14 cellular contexts compared by ENCODE assay signal in genomic region chr5:150612405-150612804, GRCh38. TPM values are rescaled to one million over a fixed set of nuclear protein-coding genes. Genes with fewer than 3 reads are reported as not detected.
A peak's percentile ranks its signal among the peaks of the same experiment; 100 is the strongest.
DNase-seq lines count a peak whose midpoint lies in the region; ATAC-seq and TF ChIP-seq lines count a peak whose summit lies in the region.
"Had no signal": no experiment of that assay in that cellular context is flagged by ENCODE, and none has a peak within 500 bp of the region (broad histone marks: within the 10 kb centered on the region; RNA-seq: fewer than 3 reads in every experiment).

No MANE protein-coding gene starts in this region.

- H3K4me1 Mint-ChIP-seq in activated naive CD4-positive, alpha-beta T cell treated with anti-CD3 and anti-CD28 coated beads, Interleukin-2, amount 10 ng/mL, durations not matched to agents 7 days and 5 days: peaks cover 2% of the 10 kb centered on the region

- intact Hi-C loops in body of pancreas (cut with DNase I) (no loop called here), left ventricle myocardium inferior (cut with micrococcal nuclease) (no loop called here), stomach (cut with DNase I; ENCODE audit: low total_unique reads) (no loop called here)

- TF ChIP-seq CTCF in body of pancreas (IDR thresholded peaks at IDR 0.05) (no peak), left ventricle myocardium inferior (IDR thresholded peaks at IDR 0.05; ENCODE audit: borderline replicate concordance) (no peak), stomach (IDR thresholded peaks at IDR 0.05) (no peak)

- no peaks in the 10 kb centered on the region for H3K36me3 ChIP-seq in body of pancreas (replicated peaks in 1 of 2; ENCODE audit: insufficient read depth in 1 of 2, low read depth in 2 of 2)
- no peaks in the 10 kb centered on the region for H3K36me3 ChIP-seq in left ventricle myocardium inferior
- no peaks in the 10 kb centered on the region for H3K36me3 ChIP-seq in stomach

- H3K4me3 ChIP-seq in body of pancreas (no peak overlapping the region), left ventricle myocardium inferior (peak overlapping the region; percentile 9), stomach (no peak overlapping the region)

- DNase-seq in NCI-H146 treated with DMSO at 0.1 percent for 48 hours (lab: John Stamatoyannopoulos, UW; ENCODE audit: unreplicated experiment) (peak; percentile 26), body of pancreas (no peak), left ventricle myocardium inferior (no peak), stomach (no peak), D341Med (ENCODE audit: low spot score) (no peak)
- no peak for DNase-seq in activated naive CD4-positive, alpha-beta T cell treated with anti-CD3 and anti-CD28 coated beads, Interleukin-2, amount 10 ng/mL, durations not matched to agents 7 days and 5 days
- DNase-seq: COR-L47, NCI-H1092 treated with DMSO at 0.1 percent for 48 hours had no signal

- no peaks in the 10 kb centered on the region for H3K9me3 Mint-ChIP-seq in activated naive CD4-positive, alpha-beta T cell treated with anti-CD3 and anti-CD28 coated beads, Interleukin-2, amount 10 ng/mL, durations not matched to agents 7 days and 5 days
- H3K9me3 Mint-ChIP-seq: stimulated activated naive CD8-positive, alpha-beta T cell treated with anti-CD3 and anti-CD28 coated beads, Interleukin-15, Interleukin-2, amounts not matched to agents 100 ng/mL and 50 ng/mL, for 24 hours; T-helper 2 cell treated with Interferon-gamma antibody and Interleukin-4, amounts not matched to agents 5 μg/mL and 100 μg/mL, for 36 hours had no signal

- H3K9me3 ChIP-seq in body of pancreas (no peaks in the 10 kb centered on the region), left ventricle myocardium inferior (replicated peaks) (no peaks in the 10 kb centered on the region), stomach (no peaks in the 10 kb centered on the region)

- TF ChIP-seq EP300 in stomach (IDR thresholded peaks at IDR 0.05): no peak

- peaks cover 62% of the 10 kb centered on the region for H3K4me1 ChIP-seq in body of pancreas
- peaks cover 89% of the 10 kb centered on the region for H3K4me1 ChIP-seq in left ventricle myocardium inferior
- peaks cover 75 to 80% (median 79%) of the 10 kb centered on the region in 4 donors for H3K4me1 ChIP-seq in stomach

- no peak for TF ChIP-seq POLR2A in body of pancreas (IDR thresholded peaks at IDR 0.05)
- TF ChIP-seq POLR2A in stomach (IDR thresholded peaks at IDR 0.05): no peak

- H3K27me3 ChIP-seq in body of pancreas (no peaks in the 10 kb centered on the region), left ventricle myocardium inferior (ENCODE audit: low read depth) (no peaks in the 10 kb centered on the region), stomach (no peaks in the 10 kb centered on the region)

- H3K4me3 Mint-ChIP-seq in activated naive CD4-positive, alpha-beta T cell treated with anti-CD3 and anti-CD28 coated beads, Interleukin-2, amount 10 ng/mL, durations not matched to agents 7 days and 5 days: no peak overlapping the region
- H3K4me3 Mint-ChIP-seq: stimulated activated naive CD8-positive, alpha-beta T cell treated with anti-CD3 and anti-CD28 coated beads, Interleukin-15, Interleukin-2, amounts not matched to agents 100 ng/mL and 50 ng/mL, for 24 hours; T-helper 2 cell treated with Interferon-gamma antibody and Interleukin-4, amounts not matched to agents 5 μg/mL and 100 μg/mL, for 36 hours had no signal

- CTCF ChIA-PET in activated naive CD4-positive, alpha-beta T cell treated with anti-CD3 and anti-CD28 coated beads, Interleukin-2, amount 10 ng/mL, durations not matched to agents 7 days and 5 days (lab: Charles Lee): no interaction called here

- no peak for ATAC-seq in body of pancreas
- no peak for ATAC-seq in GM18870 (IDR thresholded peaks at IDR 0.05; ENCODE audit: unreplicated experiment)
- ATAC-seq in GM21367 (IDR thresholded peaks at IDR 0.05; ENCODE audit: unreplicated experiment): no peak
- ATAC-seq: activated CD4-positive, CD25-positive, alpha-beta regulatory T cell treated with anti-CD3 and anti-CD28 coated beads, Interleukin-2, amount 50 U/mL, for 24 hours had no signal

- WGBS in body of pancreas, 2 donors: 33 to 39% methylated on average over 4 of the region's 4 CpGs
- WGBS in stomach, 5 donors: 46 to 65% (median 50%) methylated on average over 4 of the region's 4 CpGs

- no peak overlapping the region for H3K27ac Mint-ChIP-seq in activated naive CD4-positive, alpha-beta T cell treated with anti-CD3 and anti-CD28 coated beads, Interleukin-2, amount 10 ng/mL, durations not matched to agents 7 days and 5 days
- H3K27ac Mint-ChIP-seq: stimulated activated naive CD8-positive, alpha-beta T cell treated with anti-CD3 and anti-CD28 coated beads, Interleukin-15, Interleukin-2, amounts not matched to agents 100 ng/mL and 50 ng/mL, for 24 hours; T-helper 2 cell treated with Interferon-gamma antibody and Interleukin-4, amounts not matched to agents 5 μg/mL and 100 μg/mL, for 36 hours had no signal

- peak overlapping the region in 3 of 4 donors; percentile 83 to 92 (median 88) for H3K27ac ChIP-seq in body of pancreas
- peak overlapping the region; percentile 99 for H3K27ac ChIP-seq in left ventricle myocardium inferior (replicated peaks)
- peak overlapping the region in 4 of 5 donors; percentile 73 to 88 (median 82) for H3K27ac ChIP-seq in stomach
- H3K27ac ChIP-seq: parathyroid adenoma had no signal

- H3K27me3 Mint-ChIP-seq in activated naive CD4-positive, alpha-beta T cell treated with anti-CD3 and anti-CD28 coated beads, Interleukin-2, amount 10 ng/mL, durations not matched to agents 7 days and 5 days: peaks cover 21% of the 10 kb centered on the region

- H3K36me3 Mint-ChIP-seq in activated naive CD4-positive, alpha-beta T cell treated with anti-CD3 and anti-CD28 coated beads, Interleukin-2, amount 10 ng/mL, durations not matched to agents 7 days and 5 days: no peaks in the 10 kb centered on the region

RNA-seq across cellular contexts. Expression of gene SYNPO, which starts 28.1 kb away (rescaled TPM):
- total RNA-seq in body of pancreas (10 to 100 TPM; 18.4 to 40.9 TPM), left ventricle myocardium inferior (715 TPM), stomach (10 to 100 TPM in 3 of 5 donors, 1 to 10 TPM in 2; 3.7 to 52.7 (median 20.1) TPM)
- polyA plus RNA-seq in stomach: 10 to 100 TPM; 12.6 to 42.3 (median 23.2) TPM

RNA-seq across cellular contexts. Expression of gene MYOZ3, which starts 48.6 kb away (rescaled TPM):
- under 1 TPM in 1 of 2 donors, not detected in 1; 0.26 TPM for total RNA-seq in body of pancreas
- total RNA-seq in left ventricle myocardium inferior: 6.2 TPM
- under 1 TPM in 1 of 5 donors, not detected in 4; 0.55 TPM for total RNA-seq in stomach
- polyA plus RNA-seq in stomach: 1 to 10 TPM in 1 of 3 donors, under 1 TPM in 2; 0.23 to 1.8 (median 0.50) TPM

Comparison
In these comparisons a context has a peak if more than half of its experiments do, and no peak if none do; other contexts are left out.
1. RNA of gene SYNPO, which starts 28.1 kb away (total RNA-seq): 715 TPM in left ventricle myocardium inferior (single experiment); 18.4 to 40.9 TPM in body of pancreas and 3.7 to 52.7 TPM in stomach; every median in the first group is over 10 times any median in the second.
2. Peak in every context shown above with its lines, with median percentiles within 50 percentile points of each other: H3K27ac ChIP-seq.